9 cellular contexts compared by ENCODE assay signal in the genomic region with DNA sequence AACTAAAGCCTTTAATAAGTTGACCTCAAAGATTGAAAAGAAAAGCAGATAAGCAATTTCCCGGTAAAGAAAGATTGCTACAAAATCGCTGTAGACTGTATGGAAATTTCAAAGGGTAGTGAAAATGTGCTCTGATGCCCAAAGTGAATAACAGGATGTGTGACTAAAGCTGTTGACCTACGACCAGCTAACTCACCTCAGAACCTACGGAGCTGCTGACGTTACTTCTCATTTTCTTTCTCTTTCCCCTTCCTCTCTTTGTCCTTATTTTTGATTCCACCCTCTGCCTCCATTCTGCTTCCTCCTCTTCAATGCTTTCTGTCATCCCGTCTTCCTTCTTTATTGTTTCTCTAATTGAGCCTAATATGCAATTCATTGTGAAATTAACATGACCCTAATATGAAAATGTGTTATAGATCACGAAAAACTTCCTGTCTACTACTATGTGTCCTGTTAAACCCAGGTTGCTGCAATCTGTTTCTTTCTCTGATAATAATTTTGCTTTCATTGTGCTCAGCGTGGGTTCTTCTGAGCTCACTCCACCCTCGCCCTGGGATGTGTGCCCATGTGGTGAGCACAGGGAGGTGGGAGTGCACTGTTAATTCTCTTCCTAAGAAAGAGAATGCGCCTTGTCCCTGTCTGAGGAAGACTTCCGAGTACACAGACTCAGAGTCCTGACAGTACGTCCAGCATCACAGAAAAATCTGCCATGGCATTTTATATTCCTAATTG.
DNase-seq lines count a peak whose midpoint lies in the region; ATAC-seq, FAIRE-seq and TF ChIP-seq lines count a peak whose summit lies in the region.
"Had no signal": no experiment of that assay in that cellular context is flagged by ENCODE, and none has a peak within 500 bp of the region (broad histone marks: within the 10 kb centered on the region; RNA-seq: fewer than 3 reads in every experiment).

No MANE protein-coding gene starts in this region.

- H3K4me3 ChIP-seq in GM06990 (replicated peaks; ENCODE audit: low read depth, low read length): 0 out of 2 replicates have a peak overlapping the region, but pooled peaks have one; percentile 1
- H3K4me3 ChIP-seq in SU-DHL-6 (ENCODE audit: insufficient read depth, low read length, poor library complexity, severe bottlenecking): no peak overlapping the region

- H3K9me3 ChIP-seq in SU-DHL-6 (ENCODE audit: insufficient read depth, low read length): no peaks in the 10 kb centered on the region

- no peak overlapping the region for H3K9ac ChIP-seq in SU-DHL-6 (ENCODE audit: low read length)

- DNase-seq in GM06990 (ENCODE audit: extremely low read depth, insufficient read length) (no peak), H54 (ENCODE audit: insufficient read length, low spot score) (no peak), memory B cell (ENCODE audit: low spot score in 2 of 2) (peak in 1 of 2 donors; percentile 44), NCI-H2081 treated with DMSO at 0.1 percent for 48 hours (lab: John Stamatoyannopoulos, UW) (no peak), HK-2 (ENCODE audit: unreplicated experiment) (no peak)
- no peak for DNase-seq in activated CD4-positive, alpha-beta T cell treated with anti-CD3 and anti-CD28 coated beads for 4 hours

- no peaks in the 10 kb centered on the region for H3K27me3 Mint-ChIP-seq in memory B cell
- H3K27me3 Mint-ChIP-seq: dendritic cell treated with granulocyte-macrophage colony-stimulating factor and Interleukin-4, amounts not matched to agents 40 ng/mL and 50 ng/mL, for 4 days had no signal

- ATAC-seq in memory B cell (ENCODE audit: low read depth): peak; percentile 94
- no peak for ATAC-seq in HG02610 (IDR thresholded peaks at IDR 0.05; ENCODE audit: unreplicated experiment)

- H3K27ac Mint-ChIP-seq in memory B cell: peak overlapping the region; percentile 91
- H3K27ac Mint-ChIP-seq: dendritic cell treated with granulocyte-macrophage colony-stimulating factor and Interleukin-4, amounts not matched to agents 40 ng/mL and 50 ng/mL, for 4 days had no signal

- TF ChIP-seq CTCF in GM06990 (IDR thresholded peaks at IDR 0.05; ENCODE audit: insufficient read depth, low read length, poor library complexity, severe bottlenecking): no peak
- no peak for TF ChIP-seq CTCF in SU-DHL-6 (IDR thresholded peaks at IDR 0.05; ENCODE audit: insufficient read depth, low read length, poor library complexity, severe bottlenecking)

- H3K27me3 ChIP-seq in GM06990 (replicated peaks; ENCODE audit: control insufficient read depth, insufficient read depth, low read length) (no peaks in the 10 kb centered on the region), SU-DHL-6 (ENCODE audit: low read length) (no peaks in the 10 kb centered on the region)

- H3K79me2 ChIP-seq in SU-DHL-6 (ENCODE audit: insufficient read depth, low read length): no peaks in the 10 kb centered on the region

- H3K9me2 ChIP-seq in SU-DHL-6 (replicated peaks; ENCODE audit: insufficient read depth, low read length): no peaks in the 10 kb centered on the region

- H4K20me1 ChIP-seq in SU-DHL-6 (ENCODE audit: low read depth, low read length): no peaks in the 10 kb centered on the region

- H3K27ac ChIP-seq in SU-DHL-6 (ENCODE audit: low read depth, low read length): no peak overlapping the region

- no peaks in the 10 kb centered on the region for H3K36me3 ChIP-seq in GM06990 (ENCODE audit: control insufficient read depth, insufficient read depth, low read length)
- H3K36me3 ChIP-seq in SU-DHL-6 (ENCODE audit: low read length): no peaks in the 10 kb centered on the region

- no peaks in the 10 kb centered on the region for H3K36me3 Mint-ChIP-seq in memory B cell

- peak overlapping the region; percentile 29 for H3K4me2 ChIP-seq in SU-DHL-6 (ENCODE audit: low read depth, low read length, poor library complexity, severe bottlenecking)

- H3K4me1 Mint-ChIP-seq in memory B cell: peaks cover 25% of the 10 kb centered on the region

- H3K9me3 Mint-ChIP-seq in memory B cell: no peaks in the 10 kb centered on the region
- H3K9me3 Mint-ChIP-seq: dendritic cell treated with granulocyte-macrophage colony-stimulating factor and Interleukin-4, amounts not matched to agents 40 ng/mL and 50 ng/mL, for 4 days had no signal

- H2AFZ ChIP-seq in SU-DHL-6 (ENCODE audit: low read depth, low read length, severe bottlenecking): peak overlapping the region; percentile 59

- peak; percentile 11 for FAIRE-seq in H54 (lab: Jason Lieb, UNC)

- peak overlapping the region; percentile 73 for H3K4me3 Mint-ChIP-seq in memory B cell
- H3K4me3 Mint-ChIP-seq: dendritic cell treated with granulocyte-macrophage colony-stimulating factor and Interleukin-4, amounts not matched to agents 40 ng/mL and 50 ng/mL, for 4 days had no signal

- no peaks in the 10 kb centered on the region for H3F3A ChIP-seq in SU-DHL-6 (ENCODE audit: insufficient read depth)

- TF ChIP-seq POLR2A in H54 (IDR thresholded peaks at IDR 0.05; ENCODE audit: low read depth, low read length): no peak
